9 cellular contexts compared by ENCODE assay signal in genomic region chr2:73063909-73064875, GRCh38. TPM values are rescaled to one million over a fixed set of nuclear protein-coding genes. Genes with fewer than 3 reads are reported as not detected.
A peak's percentile ranks its signal among the peaks of the same experiment; 100 is the strongest.
DNase-seq lines count a peak whose midpoint lies in the region; ATAC-seq and TF ChIP-seq lines count a peak whose summit lies in the region.
"Had no signal": no experiment of that assay in that cellular context is flagged by ENCODE, and none has a peak within 500 bp of the region (broad histone marks: within the 10 kb centered on the region; RNA-seq: fewer than 3 reads in every experiment).

No MANE protein-coding gene starts in this region.

- no peak overlapping the region for H3K4me3 ChIP-seq in right atrium auricular region
- peak overlapping the region; percentile 46 for H3K4me3 ChIP-seq in adipocyte (ENCODE audit: low read length)
- H3K4me3 ChIP-seq in iPS-18a (ENCODE audit: low read length), result peak overlapping the region; percentile 19

- H3K9me3 ChIP-seq in right atrium auricular region, result no peaks in the 10 kb centered on the region
- no peaks in the 10 kb centered on the region for H3K9me3 ChIP-seq in adipocyte (ENCODE audit: control insufficient read depth, low read length)
- no peaks in the 10 kb centered on the region for H3K9me3 ChIP-seq in iPS-18a (ENCODE audit: control insufficient read depth, low read depth, low read length)

- H3K9ac ChIP-seq in adipocyte (ENCODE audit: low read length), result peak overlapping the region; percentile 62
- H3K9ac ChIP-seq in iPS-18a (ENCODE audit: low read length), result peak overlapping the region; percentile 26
- H3K9ac ChIP-seq: KMS-11 had no signal

- H3K27me3 ChIP-seq in right atrium auricular region (no peaks in the 10 kb centered on the region), adipocyte (replicated peaks; ENCODE audit: control insufficient read depth, insufficient read depth, low read length) (no peaks in the 10 kb centered on the region), iPS-18a (ENCODE audit: control insufficient read depth, insufficient read depth, low read length) (no peaks in the 10 kb centered on the region)

- no peak overlapping the region for H3K27ac ChIP-seq in right atrium auricular region
- peak overlapping the region; percentile 47 for H3K27ac ChIP-seq in iPS-18a (ENCODE audit: low read length)
- H3K27ac ChIP-seq: KMS-11 had no signal

- intact Hi-C loops in Right ventricle myocardium inferior (cut with DNase I), result no loop called here

- H3K4me1 ChIP-seq in right atrium auricular region (peaks cover 0 to 29% of the 10 kb centered on the region in 2 donors), adipocyte (ENCODE audit: control insufficient read depth, insufficient read depth, low read length) (peaks cover 23% of the 10 kb centered on the region), iPS-18a (ENCODE audit: control insufficient read depth, low read depth, low read length) (peaks cover 17% of the 10 kb centered on the region)

- DNase-seq in Right ventricle myocardium inferior (ENCODE audit: missing footprints), result no peak
- DNase-seq in right atrium auricular region (ENCODE audit: low spot score), result no peak
- DNase-seq in adipocyte (ENCODE audit: low read depth), result peak; percentile 77
- DNase-seq in Ammon's horn (ENCODE audit: low spot score), result no peak
- DNase-seq in NCI-H510A treated with DMSO at 0.1 percent for 48 hours (lab: John Stamatoyannopoulos, UW), result no peak

- H3K36me3 ChIP-seq in right atrium auricular region (no peaks in the 10 kb centered on the region), adipocyte (ENCODE audit: control insufficient read depth, insufficient read depth, low read length, severe bottlenecking) (no peaks in the 10 kb centered on the region), iPS-18a (ENCODE audit: control insufficient read depth, low read depth, low read length) (peaks cover 3% of the 10 kb centered on the region)

- ATAC-seq in Right ventricle myocardium inferior, result peak; percentile 53
- no peak for ATAC-seq in HG03457 (IDR thresholded peaks at IDR 0.05; ENCODE audit: unreplicated experiment)
- no peak for ATAC-seq in GM19395 (IDR thresholded peaks at IDR 0.05; ENCODE audit: unreplicated experiment)

- TF ChIP-seq CTCF in right atrium auricular region (IDR thresholded peaks at IDR 0.05), result no peak

RNA-seq across cellular contexts. Expression of gene SFXN5, which starts 7.3 kb away (rescaled TPM):
- total RNA-seq in Right ventricle myocardium inferior, result 9.6 TPM
- total RNA-seq in right atrium auricular region, result 1 to 10 TPM; 4.5 to 5.8 TPM

RNA-seq across cellular contexts. Expression of gene RAB11FIP5, which starts 48.6 kb away (rescaled TPM):
- total RNA-seq in Right ventricle myocardium inferior, result 19.0 TPM
- 10 to 100 TPM; 28.6 to 34.1 TPM for total RNA-seq in right atrium auricular region

Comparison
In these comparisons a context has a peak if more than half of its experiments do, and no peak if none do; other contexts are left out.
1. H3K4me3 ChIP-seq: peak in adipocyte (single experiment) and iPS-18a (single experiment); none in right atrium auricular region (0 of 2).